ENCODE assay signal across 7 cellular contexts in the genomic region with DNA sequence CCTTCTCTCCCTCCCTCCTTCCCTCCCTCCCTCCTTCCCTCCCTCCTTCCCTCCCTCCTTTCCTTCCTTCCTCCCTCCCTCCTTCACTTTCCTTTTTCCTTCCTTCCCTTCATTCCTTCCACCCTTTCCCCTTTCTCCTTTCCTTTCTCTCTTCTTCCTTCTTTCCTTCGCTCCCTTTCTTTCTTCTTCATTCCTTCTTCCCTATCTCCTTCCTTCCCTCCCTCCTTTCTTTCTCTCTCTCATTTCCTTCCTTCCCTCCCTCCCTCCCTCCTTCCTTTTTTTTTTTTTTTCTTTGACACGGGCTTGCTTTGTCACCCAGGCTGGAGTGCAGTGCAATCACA.
"Had no signal": no experiment of that assay in that cellular context is flagged by ENCODE, and none has a peak within 500 bp of the region (broad histone marks: within the 10 kb centered on the region; RNA-seq: fewer than 3 reads in every experiment).

No MANE protein-coding gene starts in this region.

- H3K27ac ChIP-seq: HL-60 had no signal

- DNase-seq: H9, HCEC 1CT, HFFc6, IMR-90, KBM-7 had no signal

- H3K4me1 Mint-ChIP-seq: GM23338, H9 had no signal

- H3K4me3 ChIP-seq: GM23338 had no signal

- H3K4me3 Mint-ChIP-seq: GM23338, H9, HFFc6 had no signal

- H3K27ac Mint-ChIP-seq: GM23338, H9, HFFc6 had no signal

- ATAC-seq: GM23338 had no signal
